Comparison of ENCODE assay signal across 17 cellular contexts in genomic region chr1:91345395-91346005, GRCh38. TPM values are rescaled to one million over a fixed set of nuclear protein-coding genes. Genes with fewer than 3 reads are reported as not detected.
A peak's percentile ranks its signal among the peaks of the same experiment; 100 is the strongest.
DNase-seq lines count a peak whose midpoint lies in the region; ATAC-seq, FAIRE-seq and TF ChIP-seq lines count a peak whose summit lies in the region.
"Had no signal": no experiment of that assay in that cellular context is flagged by ENCODE, and none has a peak within 500 bp of the region (broad histone marks: within the 10 kb centered on the region; RNA-seq: fewer than 3 reads in every experiment).

No MANE protein-coding gene starts in this region.

- DNase-seq in GM23338 (ENCODE audit: low spot score) (no peak), K562 (ENCODE audit: extremely low read depth in 1 of 4, low spot score in 3 of 4) (no peak), medulla oblongata (ENCODE audit: extremely low spot score) (peak; percentile 35), stromal cell of bone marrow (ENCODE audit: low read depth) (peak; percentile 1), amygdala (lab: John Stamatoyannopoulos, UW) (no peak), SK-N-SH (no peak)
- DNase-seq in activated T-cell treated with anti-CD3 and anti-CD28 coated beads, Interleukin-2, amount 50 U/mL, for 48 hours: no peak
- DNase-seq: CD8-positive, alpha-beta memory T cell; KBM-7; NCI-H1105 treated with DMSO at 0.1 percent for 48 hours; NCI-H1694; NCI-H2081 treated with DMSO at 0.1 percent for 48 hours; SIG-M5 had no signal

- FAIRE-seq in K562 (lab: Jason Lieb, UNC): no peak
- FAIRE-seq: D721Med, GM12891, GM18507 had no signal

- H3K36me3 ChIP-seq in GM23338 (ENCODE audit: insufficient read depth): no peaks in the 10 kb centered on the region
- no peaks in the 10 kb centered on the region for H3K36me3 ChIP-seq in K562 (ENCODE audit: control insufficient read depth, insufficient read depth, low read length)
- no peaks in the 10 kb centered on the region for H3K36me3 ChIP-seq in SK-N-SH (replicated peaks in 1 of 2; ENCODE audit: control insufficient read depth in 1 of 2, insufficient read depth in 2 of 2, low read length in 1 of 2)
- H3K36me3 ChIP-seq: BLaER1 treated with 17β-estradiol and CSF1 and Interleukin-3, amounts not matched to agents 10 nM and 100 nM had no signal

- no peaks in the 10 kb centered on the region for H3K9me1 ChIP-seq in K562 (ENCODE audit: control insufficient read depth, insufficient read depth, low read length)

- H3K4me3 ChIP-seq in GM23338: no peak overlapping the region
- H3K4me3 ChIP-seq in K562: no peak overlapping the region
- H3K4me3 ChIP-seq in SK-N-SH (ENCODE audit: low read depth in 2 of 2, low read length in 1 of 2): no peak overlapping the region
- H3K4me3 ChIP-seq: BLaER1 treated with 17β-estradiol and CSF1 and Interleukin-3, amounts not matched to agents 10 nM and 100 nM had no signal

- no peaks in the 10 kb centered on the region for H3K4me1 Mint-ChIP-seq in GM23338
- H3K4me1 Mint-ChIP-seq: CD8-positive, alpha-beta memory T cell had no signal

- H3K27me3 Mint-ChIP-seq in GM23338 (ENCODE audit: insufficient read depth, low read depth, poor library complexity): no peaks in the 10 kb centered on the region

- H4K20me1 ChIP-seq in GM23338 (replicated peaks; ENCODE audit: insufficient read depth) (no peaks in the 10 kb centered on the region), K562 (replicated peaks; ENCODE audit: control insufficient read depth, insufficient read depth, low read length) (no peaks in the 10 kb centered on the region), SK-N-SH (ENCODE audit: insufficient read depth) (no peaks in the 10 kb centered on the region)
- H4K20me1 ChIP-seq: BLaER1 treated with 17β-estradiol and CSF1 and Interleukin-3, amounts not matched to agents 10 nM and 100 nM had no signal

- H3K27me3 ChIP-seq in GM23338 (ENCODE audit: insufficient read depth) (no peaks in the 10 kb centered on the region), K562 (ENCODE audit: control insufficient read depth in 2 of 2, insufficient read depth in 2 of 2, low read length in 2 of 2) (no peaks in the 10 kb centered on the region), SK-N-SH (ENCODE audit: insufficient read depth) (no peaks in the 10 kb centered on the region)
- H3K27me3 ChIP-seq: BLaER1 treated with 17β-estradiol and CSF1 and Interleukin-3, amounts not matched to agents 10 nM and 100 nM had no signal

- H3K79me2 ChIP-seq in GM23338 (replicated peaks; ENCODE audit: insufficient read depth) (no peaks in the 10 kb centered on the region), K562 (ENCODE audit: control insufficient read depth, insufficient read depth, low read length) (no peaks in the 10 kb centered on the region), SK-N-SH (ENCODE audit: insufficient read depth) (no peaks in the 10 kb centered on the region)

- POLR2A ChIA-PET in K562 (lab: Yijun Ruan, JAX) (no interaction called here), SK-N-SH (lab: Yijun Ruan, JAX) (no interaction called here)

- H3K9me3 Mint-ChIP-seq in GM23338: no peaks in the 10 kb centered on the region
- H3K9me3 Mint-ChIP-seq: CD8-positive, alpha-beta memory T cell had no signal

- H3K9me3 ChIP-seq in K562 (replicated peaks; ENCODE audit: control insufficient read depth, insufficient read depth, low read depth, low read length): no peaks in the 10 kb centered on the region
- H3K9me3 ChIP-seq in SK-N-SH: no peaks in the 10 kb centered on the region

- H3F3A ChIP-seq in GM23338 (replicated peaks; ENCODE audit: low read depth): no peaks in the 10 kb centered on the region
- H3F3A ChIP-seq in SK-N-SH (replicated peaks; ENCODE audit: insufficient read depth): no peaks in the 10 kb centered on the region

- no peak overlapping the region for H3K4me3 Mint-ChIP-seq in GM23338
- H3K4me3 Mint-ChIP-seq: CD8-positive, alpha-beta memory T cell had no signal

- H2AFZ ChIP-seq in GM23338: no peak overlapping the region
- H2AFZ ChIP-seq in K562 (ENCODE audit: low read depth, low read length): no peak overlapping the region
- H2AFZ ChIP-seq in SK-N-SH (ENCODE audit: low read depth): no peak overlapping the region

- H3K9me2 ChIP-seq in GM23338 (ENCODE audit: insufficient read depth) (no peaks in the 10 kb centered on the region), SK-N-SH (no peaks in the 10 kb centered on the region)

- ATAC-seq in GM23338: no peak
- no peak for ATAC-seq in K562

- intact Hi-C loops in K562 (cut with micrococcal nuclease): no loop called here

- H3K27ac ChIP-seq in GM23338 (ENCODE audit: low read depth) (no peak overlapping the region), K562 (ENCODE audit: extremely low read depth, low read depth, low read length) (no peak overlapping the region), SK-N-SH (ENCODE audit: low read depth in 2 of 2, low read length in 1 of 2) (no peak overlapping the region)
- H3K27ac ChIP-seq: BLaER1 treated with 17β-estradiol and CSF1 and Interleukin-3, amounts not matched to agents 10 nM and 100 nM had no signal

- H3K27ac Mint-ChIP-seq in GM23338: peak overlapping the region; percentile 28; the same call in 1 of the 2 replicates
- H3K27ac Mint-ChIP-seq: CD8-positive, alpha-beta memory T cell had no signal

- 47% methylated on average over 4 of the region's 4 CpGs for WGBS in K562 (ENCODE audit: insufficient coverage, low coverage, missing lambda C conversion rate)
- WGBS in SK-N-SH (ENCODE audit: low lambda C conversion rate): 40% methylated on average over 4 of the region's 4 CpGs

- TF ChIP-seq EP300 in K562 (IDR thresholded peaks at IDR 0.05; ENCODE audit: low read length): no peak
- TF ChIP-seq EP300 in SK-N-SH (IDR thresholded peaks at IDR 0.05; ENCODE audit: borderline replicate concordance in 1 of 2, low read depth in 1 of 2, low read length in 1 of 2): no peak

- TF ChIP-seq RAD21 in K562 (CRISPR knock-in tag; conservative IDR thresholded peaks at IDR 0.05 in 1 of 2, IDR thresholded peaks at IDR 0.05 in 1 of 2) (no peak), SK-N-SH (IDR thresholded peaks at IDR 0.05; ENCODE audit: low read length) (no peak)

- H3K36me3 Mint-ChIP-seq in GM23338 (ENCODE audit: low read depth): no peaks in the 10 kb centered on the region
- H3K36me3 Mint-ChIP-seq: CD8-positive, alpha-beta memory T cell had no signal

- CTCF ChIA-PET in K562 (lab: Yijun Ruan, JAX; ENCODE audit: low intra/inter-chr PET ratio) (interaction anchor here (0.6 kb wide), 1 partner anchor 59 kb away, joined by 3 read pairs; no protein-coding TSS in a partner anchor), SK-N-SH (lab: Yijun Ruan, JAX) (no interaction called here)

- in situ Hi-C loops in K562 (cut with MboI): no loop called here

- H3K4me2 ChIP-seq in GM23338 (no peak overlapping the region), K562 (ENCODE audit: insufficient read depth, low read length) (no peak overlapping the region), SK-N-SH (no peak overlapping the region)
- H3K4me2 ChIP-seq: BLaER1 treated with 17β-estradiol and CSF1 and Interleukin-3, amounts not matched to agents 10 nM and 100 nM had no signal

- no peak for TF ChIP-seq CTCF in GM23338 (conservative IDR thresholded peaks at IDR 0.05; ENCODE audit: low read depth in 2 of 2)
- TF ChIP-seq CTCF in K562 (IDR thresholded peaks at IDR 0.05 in 2 of 3, conservative IDR thresholded peaks at IDR 0.05 in 1 of 3; ENCODE audit: insufficient read depth in 2 of 3, low read depth in 1 of 3, low read length in 3 of 3): no peak
- no peak for TF ChIP-seq CTCF in SK-N-SH (IDR thresholded peaks at IDR 0.05)

- H3K4me1 ChIP-seq in GM23338 (ENCODE audit: insufficient read depth): no peaks in the 10 kb centered on the region
- 0 out of 5 replicates have a peak, but pooled peaks cover 0 to 2% of the 10 kb centered on the region in 2 experiments for H3K4me1 ChIP-seq in K562 (replicated peaks in 1 of 2; ENCODE audit: control insufficient read depth in 2 of 2, insufficient read depth in 2 of 2, low read length in 2 of 2)
- no peaks in the 10 kb centered on the region for H3K4me1 ChIP-seq in SK-N-SH (ENCODE audit: control insufficient read depth in 1 of 2, insufficient read depth in 2 of 2, low read depth in 1 of 2, low read length in 1 of 2)
- H3K4me1 ChIP-seq: BLaER1 treated with 17β-estradiol and CSF1 and Interleukin-3, amounts not matched to agents 10 nM and 100 nM had no signal

- no peak overlapping the region for H3K9ac ChIP-seq in K562 (ENCODE audit: insufficient read depth in 1 of 2, low read depth in 2 of 2, low read length in 2 of 2)
- no peak overlapping the region for H3K9ac ChIP-seq in SK-N-SH
- H3K9ac ChIP-seq: BLaER1 treated with 17β-estradiol and CSF1 and Interleukin-3, amounts not matched to agents 10 nM and 100 nM had no signal

- TF ChIP-seq POLR2A in K562 (conservative IDR thresholded peaks at IDR 0.05): no peak

- BruUV-seq in K562 (replicated peaks; lab: Mats Ljungman, UMichigan): no TSS peak

TF ChIP-seq in K562, 482 proteins besides CTCF, POLR2A, EP300 and RAD21 (continues in another document):
- TF ChIP-seq FUS (optimal IDR thresholded peaks at IDR 0.05; ENCODE audit: low read depth, low read length): no peak
- TF ChIP-seq ZZZ3 (IDR thresholded peaks at IDR 0.05): no peak

RNA-seq across cellular contexts. Expression of gene HFM1, which starts 59.1 kb away (rescaled TPM):
- total RNA-seq in GM23338 (2014; rRNA removed; shearing (Covaris generic)): 3.3 and 5.2 TPM in 2 replicates
- polyA plus RNA-seq in GM23338 (2016; fragmentation: Nextera tagmentation; extraction: Ambion mirVana): 1.5 and 2.3 TPM in 2 replicates
- 3.4 and 26.2 TPM in 2 replicates for total RNA-seq in K562 (2011; cell fraction: chromatin; rRNA removed; ENCODE audit: low replicate concordance)
- total RNA-seq in K562 (2011; cell fraction: nucleolus; rRNA removed): 1.5 and 2.5 TPM in 2 replicates
- 3.2 and 4.4 TPM in 2 replicates for total RNA-seq in K562 (2011; cell fraction: nucleoplasm; rRNA removed)
- total RNA-seq in K562 (2014; rRNA removed): 3.0 and 5.8 TPM in 2 replicates
- 6.4 and 6.8 TPM in 2 replicates for total RNA-seq in K562 (2014; rRNA removed; fragmentation: Illumina TruSeq; extraction: Trizol)
- 4.5 and 5.9 TPM in 2 replicates for total RNA-seq in K562 (2015; rRNA removed; fragmentation: Illumina TruSeq; extraction: Trizol)
- total RNA-seq in K562 (2021): 2.9 and 3.3 TPM in 2 replicates
- 2.4 and 3.7 TPM in 2 replicates for polyA plus RNA-seq in K562 (2011; rRNA removed)
- polyA plus RNA-seq in K562 (2011; cell fraction: cytosol; rRNA removed): 0.06 and 0.28 TPM in 2 replicates
- 2.7 and 6.8 TPM in 2 replicates for polyA plus RNA-seq in K562 (2011; cell fraction: nucleus; rRNA removed)
- polyA plus RNA-seq in K562 (2012): 1.5 and 3.1 TPM in 2 replicates
- polyA plus RNA-seq in K562 (2014; fragmentation: Illumina TruSeq; extraction: Trizol): 4.1 and 5.9 TPM in 2 replicates
- 1 to 10 TPM; 1.5 to 2.3 TPM for polyA plus RNA-seq in K562 (2014; fragmentation: Nextera tagmentation; extraction: Ambion mirVana)
- polyA plus RNA-seq in K562 (2014; rRNA removed): 2.8 TPM in 2 replicates
- polyA minus RNA-seq in K562 (2011; rRNA and poly(A)+ RNA removed): 5.1 and 6.4 TPM in 2 replicates
- polyA minus RNA-seq in K562 (2011; cell fraction: cytosol; rRNA and poly(A)+ RNA removed): 0.46 and 2.1 TPM in 2 replicates
- polyA minus RNA-seq in K562 (2011; cell fraction: nucleus; rRNA and poly(A)+ RNA removed): 5.3 and 14.4 TPM in 2 replicates
- 0.06 and 0.10 TPM in 2 replicates for polyA plus RNA-seq in SK-N-SH (2012; rRNA removed)
- 0.05 and 0.19 TPM in 2 replicates for polyA plus RNA-seq in SK-N-SH (2012; cell fraction: cytosol; rRNA removed)
- polyA plus RNA-seq in SK-N-SH (2012; cell fraction: nucleus; rRNA removed): 0.13 and 0.15 TPM in 2 replicates
- total RNA-seq: CD8-positive, alpha-beta memory T cell had no signal
- polyA plus RNA-seq: CD8-positive, alpha-beta memory T cell had no signal

Comparison
In these comparisons a context has a peak if more than half of its experiments do, and no peak if none do; other contexts are left out.
1. DNase-seq: peak in medulla oblongata (single experiment) and stromal cell of bone marrow (single experiment); none in GM23338 (single experiment), K562 (0 of 4), amygdala (0 of 56), SK-N-SH (single experiment) and activated T-cell treated with anti-CD3 and anti-CD28 coated beads, Interleukin-2, amount 50 U/mL, for 48 hours (0 of 2).